ENCODE assay signal across 1 cellular context in genomic region chr9:136549010-136549980, GRCh38.
TF ChIP-seq lines count a peak whose summit lies in the region.

No MANE protein-coding gene starts in this region.

TF ChIP-seq in HepG2, 621 proteins besides CTCF, POLR2A, EP300 and RAD21:
- TF ChIP-seq ZNF772 (CRISPR knock-in tag; IDR thresholded peaks at IDR 0.05), result no peak
- TF ChIP-seq ZNF280D (CRISPR knock-in tag; IDR thresholded peaks at IDR 0.05), result no peak
- TF ChIP-seq ZNF768 (CRISPR knock-in tag; IDR thresholded peaks at IDR 0.05), result no peak
- no peak for TF ChIP-seq ZNF609 (CRISPR knock-in tag; IDR thresholded peaks at IDR 0.05; ENCODE audit: borderline replicate concordance)
- TF ChIP-seq NR1H2 (CRISPR knock-in tag; IDR thresholded peaks at IDR 0.05; ENCODE audit: borderline replicate concordance, low read depth), result no peak
- TF ChIP-seq HMGXB4 (CRISPR knock-in tag; IDR thresholded peaks at IDR 0.05; ENCODE audit: borderline replicate concordance in 1 of 2, low read depth in 1 of 2), result no peak
- TF ChIP-seq JDP2 (CRISPR knock-in tag; IDR thresholded peaks at IDR 0.05; ENCODE audit: borderline replicate concordance), result no peak
